Comparison of ENCODE assay signal across 12 cellular contexts in genomic region chr20:56605597-56605996, GRCh38. TPM values are rescaled to one million over a fixed set of nuclear protein-coding genes. Genes with fewer than 3 reads are reported as not detected.
DNase-seq lines count a peak whose midpoint lies in the region; ATAC-seq and TF ChIP-seq lines count a peak whose summit lies in the region.
"Had no signal": no experiment of that assay in that cellular context is flagged by ENCODE, and none has a peak within 500 bp of the region (broad histone marks: within the 10 kb centered on the region; RNA-seq: fewer than 3 reads in every experiment).

No MANE protein-coding gene starts in this region.

- WGBS in mammary epithelial cell (ENCODE audit: low coverage, missing lambda C conversion rate) = 99% methylated on average over 5 of the region's 5 CpGs

- H3F3A ChIP-seq in PC-9 (ENCODE audit: insufficient read depth, low read depth) = peaks cover 45% of the 10 kb centered on the region

- intact Hi-C loops in mammary epithelial cell (cut with micrococcal nuclease) = no loop called here
- intact Hi-C loops in MCF 10A (cut with micrococcal nuclease) = no loop called here
- intact Hi-C loops in PC-9 (cut with micrococcal nuclease; ENCODE audit: unreplicated experiment) = no loop called here
- intact Hi-C loops in CD8-positive, alpha-beta T cell (cut with DNase I, micrococcal nuclease) = no loop called here

- no peak for DNase-seq in mammary epithelial cell
- DNase-seq in MCF 10A (ENCODE audit: unreplicated experiment) = no peak
- DNase-seq in PC-9 = peak in 1 of 2 experiments; percentile 21
- DNase-seq in kidney tubule cell (ENCODE audit: low spot score) = peak; percentile 20
- DNase-seq in type B pancreatic cell (ENCODE audit: extremely low spot score, unreplicated experiment) = no peak
- DNase-seq in CD8-positive, alpha-beta T cell = no peak
- no peak for DNase-seq in NCI-H187 treated with DMSO at 0.1 percent for 48 hours (lab: John Stamatoyannopoulos, UW)
- DNase-seq: DMS79, HFFc6 had no signal

- no peaks in the 10 kb centered on the region for H3K9me2 ChIP-seq in PC-9 (ENCODE audit: insufficient read depth)

- CTCF ChIA-PET in mammary epithelial cell (lab: Charles Lee; ENCODE audit: low non-redundant PET) (no interaction called here), MCF 10A (lab: Yijun Ruan, JAX) (interaction anchor here (0.6 to 2.4 kb wide), 6 partner anchors 26 to 423 kb away, joined by 3 to 7 read pairs (median 4); no protein-coding TSS in a partner anchor), PC-9 (lab: Charles Lee) (no interaction called here)
- CTCF ChIA-PET in CD8-positive, alpha-beta T cell (lab: Charles Lee) = no interaction called here

- H3K4me2 ChIP-seq in mammary epithelial cell (ENCODE audit: insufficient read depth, low read depth, low read length) = no peak overlapping the region
- peak overlapping the region; percentile 83 for H3K4me2 ChIP-seq in PC-9

- H3K27me3 ChIP-seq in mammary epithelial cell (ENCODE audit: insufficient read depth, low read length) (no peaks in the 10 kb centered on the region), PC-9 (ENCODE audit: insufficient read depth, low read depth) (no peaks in the 10 kb centered on the region)
- H3K27me3 ChIP-seq in CD8-positive, alpha-beta T cell (ENCODE audit: insufficient read depth, low read length) = no peaks in the 10 kb centered on the region

- TF ChIP-seq CTCF in mammary epithelial cell (conservative IDR thresholded peaks at IDR 0.05 in 1 of 2, IDR thresholded peaks at IDR 0.05 in 1 of 2; ENCODE audit: extremely low read depth in 1 of 2, insufficient read depth in 1 of 2, low read depth in 1 of 2, low read length in 2 of 2) (no peak), MCF 10A (IDR thresholded peaks at IDR 0.05; ENCODE audit: unreplicated experiment) (no peak), PC-9 (conservative IDR thresholded peaks at IDR 0.05) (no peak), type B pancreatic cell (conservative IDR thresholded peaks at IDR 0.05) (no peak)
- TF ChIP-seq CTCF in CD8-positive, alpha-beta T cell (IDR thresholded peaks at IDR 0.05) = no peak

- BruUV-seq in mammary epithelial cell (replicated peaks; lab: Mats Ljungman, UMichigan) (no TSS peak), MCF 10A (replicated peaks; lab: Mats Ljungman, UMichigan) (no TSS peak), PC-9 (replicated peaks; lab: Mats Ljungman, UMichigan) (no TSS peak)

- no peak overlapping the region for H3K4me3 Mint-ChIP-seq in MCF 10A (ENCODE audit: unreplicated experiment)
- H3K4me3 Mint-ChIP-seq in type B pancreatic cell = no peak overlapping the region
- no peak overlapping the region for H3K4me3 Mint-ChIP-seq in CD8-positive, alpha-beta T cell
- H3K4me3 Mint-ChIP-seq: HFFc6 had no signal

- no peak overlapping the region for H3K27ac Mint-ChIP-seq in MCF 10A (ENCODE audit: low read depth, unreplicated experiment)
- peak overlapping the region; percentile 93 for H3K27ac Mint-ChIP-seq in type B pancreatic cell
- no peak overlapping the region for H3K27ac Mint-ChIP-seq in CD8-positive, alpha-beta T cell
- H3K27ac Mint-ChIP-seq: HFFc6 had no signal

- H3K27ac ChIP-seq in mammary epithelial cell (ENCODE audit: insufficient read depth, low read depth, low read length) (no peak overlapping the region), PC-9 (peak overlapping the region; percentile 94)
- no peak overlapping the region for H3K27ac ChIP-seq in CD8-positive, alpha-beta T cell (ENCODE audit: low read depth, low read length)
- H3K27ac ChIP-seq: 22Rv1 had no signal

- H3K4me3 ChIP-seq in mammary epithelial cell (replicated peaks in 1 of 3; ENCODE audit: insufficient read depth in 1 of 3, low read depth in 2 of 3, low read length in 3 of 3) = no peak overlapping the region
- peak overlapping the region; percentile 25; the same call in 1 of the 2 replicates for H3K4me3 ChIP-seq in PC-9
- no peak overlapping the region for H3K4me3 ChIP-seq in CD8-positive, alpha-beta T cell (ENCODE audit: low read depth, low read length)
- H3K4me3 ChIP-seq: HAP-1 had no signal

- no peaks in the 10 kb centered on the region for H3K79me2 ChIP-seq in mammary epithelial cell (ENCODE audit: insufficient read depth, low read length)
- no peaks in the 10 kb centered on the region for H3K79me2 ChIP-seq in PC-9 (ENCODE audit: low read depth)

- H2AFZ ChIP-seq in mammary epithelial cell (ENCODE audit: low read depth, low read length) (peak overlapping the region; percentile 12), PC-9 (0 out of 2 replicates have a peak overlapping the region, but pooled peaks have one; percentile 2)

- in situ Hi-C loops in mammary epithelial cell (cut with MboI; ENCODE audit: low sequenced_read_pairs in 2 of 2) = no loop called here

- H3K27me3 Mint-ChIP-seq in MCF 10A (ENCODE audit: insufficient read depth, unreplicated experiment) = no peaks in the 10 kb centered on the region
- no peaks in the 10 kb centered on the region for H3K27me3 Mint-ChIP-seq in type B pancreatic cell
- peaks cover 2% of the 10 kb centered on the region for H3K27me3 Mint-ChIP-seq in CD8-positive, alpha-beta T cell (ENCODE audit: low read depth)

- H3K9me3 ChIP-seq in mammary epithelial cell (replicated peaks; ENCODE audit: insufficient read depth, low read length) (no peaks in the 10 kb centered on the region), PC-9 (ENCODE audit: insufficient read depth, low read depth) (no peaks in the 10 kb centered on the region)
- H3K9me3 ChIP-seq in CD8-positive, alpha-beta T cell (ENCODE audit: low read length) = no peaks in the 10 kb centered on the region
- H3K9me3 ChIP-seq: HAP-1 had no signal

- H3K4me1 ChIP-seq in mammary epithelial cell (ENCODE audit: insufficient read depth, low read length) = peaks cover 17% of the 10 kb centered on the region
- H3K4me1 ChIP-seq in PC-9 (replicated peaks; ENCODE audit: insufficient read depth) = peaks cover 72% of the 10 kb centered on the region
- no peaks in the 10 kb centered on the region for H3K4me1 ChIP-seq in CD8-positive, alpha-beta T cell (ENCODE audit: insufficient read depth, low read length)
- H3K4me1 ChIP-seq: HAP-1 had no signal

- ATAC-seq in CD8-positive, alpha-beta T cell = no peak
- ATAC-seq in GM19455 (IDR thresholded peaks at IDR 0.05; ENCODE audit: unreplicated experiment) = no peak

- H3K36me3 ChIP-seq in mammary epithelial cell (ENCODE audit: insufficient read depth, low read length) = no peaks in the 10 kb centered on the region
- no peaks in the 10 kb centered on the region for H3K36me3 ChIP-seq in PC-9 (ENCODE audit: low read depth)
- H3K36me3 ChIP-seq in CD8-positive, alpha-beta T cell (ENCODE audit: insufficient read depth, low read length) = no peaks in the 10 kb centered on the region
- H3K36me3 ChIP-seq: HAP-1 had no signal

- dilution Hi-C loops in mammary epithelial cell (cut with HindIII; ENCODE audit: low sequenced_read_pairs) = loop anchor here (5.0 kb wide), 1 partner anchor 38 kb away; no protein-coding TSS in a partner anchor

- POLR2A ChIA-PET in MCF 10A (lab: Yijun Ruan, JAX) (interaction anchor here (0.9 to 1.7 kb wide), 4 partner anchors 13 to 377 kb away, joined by 3 to 5 read pairs (median 3); partner anchors contain the start of gene TFAP2C), PC-9 (lab: Charles Lee; ENCODE audit: unreplicated experiment) (no interaction called here)
- POLR2A ChIA-PET in CD8-positive, alpha-beta T cell (lab: Charles Lee) = no interaction called here

- H4K20me1 ChIP-seq in mammary epithelial cell (ENCODE audit: insufficient read depth, low read length) = no peaks in the 10 kb centered on the region
- H4K20me1 ChIP-seq in PC-9 (ENCODE audit: insufficient read depth) = no peaks in the 10 kb centered on the region

- peaks cover 12% of the 10 kb centered on the region for H3K4me1 Mint-ChIP-seq in MCF 10A (ENCODE audit: insufficient read depth, unreplicated experiment)
- H3K4me1 Mint-ChIP-seq in type B pancreatic cell (ENCODE audit: unreplicated experiment) = peaks cover 8% of the 10 kb centered on the region
- H3K4me1 Mint-ChIP-seq in CD8-positive, alpha-beta T cell (ENCODE audit: low read depth) = no peaks in the 10 kb centered on the region

- H3K9me3 Mint-ChIP-seq in MCF 10A (ENCODE audit: unreplicated experiment) = no peaks in the 10 kb centered on the region
- H3K9me3 Mint-ChIP-seq in type B pancreatic cell = no peaks in the 10 kb centered on the region
- H3K9me3 Mint-ChIP-seq in CD8-positive, alpha-beta T cell = no peaks in the 10 kb centered on the region
- H3K9me3 Mint-ChIP-seq: HFFc6 had no signal

- no peak overlapping the region for H3K9ac ChIP-seq in mammary epithelial cell (ENCODE audit: insufficient read depth, low read length)

- H3K36me3 Mint-ChIP-seq in MCF 10A (ENCODE audit: insufficient read depth, unreplicated experiment) (no peaks in the 10 kb centered on the region), type B pancreatic cell (no peaks in the 10 kb centered on the region)
- no peaks in the 10 kb centered on the region for H3K36me3 Mint-ChIP-seq in CD8-positive, alpha-beta T cell

RNA-seq across cellular contexts. Expression of gene TFAP2C, which starts 23.5 kb away (rescaled TPM):
- total RNA-seq in mammary epithelial cell (10 to 100 TPM; 20.0 to 23.3 TPM), MCF 10A (2022) (13.2 and 14.9 TPM in 2 replicates), PC-9 (2021) (27.8 and 34.8 TPM in 2 replicates), type B pancreatic cell (ENCODE audit: low replicate concordance) (20.5 and 71.7 TPM in 2 replicates)
- polyA plus RNA-seq in mammary epithelial cell = 12.7 TPM
- polyA minus RNA-seq in mammary epithelial cell = 18.0 TPM
- total RNA-seq in CD8-positive, alpha-beta T cell = not detected

Comparison
In these comparisons a context has a peak if more than half of its experiments do, and no peak if none do; other contexts are left out.
1. RNA of gene TFAP2C, which starts 23.5 kb away (total RNA-seq): 27.8 to 34.8 TPM in PC-9, 20.0 to 23.3 TPM in mammary epithelial cell, 20.5 to 71.7 TPM in type B pancreatic cell and 13.2 to 14.9 TPM in MCF 10A; not detected in CD8-positive, alpha-beta T cell; every median in the first group is over 10 times any median in the second.